Comparison of ENCODE assay signal across 8 cellular contexts in the genomic region with DNA sequence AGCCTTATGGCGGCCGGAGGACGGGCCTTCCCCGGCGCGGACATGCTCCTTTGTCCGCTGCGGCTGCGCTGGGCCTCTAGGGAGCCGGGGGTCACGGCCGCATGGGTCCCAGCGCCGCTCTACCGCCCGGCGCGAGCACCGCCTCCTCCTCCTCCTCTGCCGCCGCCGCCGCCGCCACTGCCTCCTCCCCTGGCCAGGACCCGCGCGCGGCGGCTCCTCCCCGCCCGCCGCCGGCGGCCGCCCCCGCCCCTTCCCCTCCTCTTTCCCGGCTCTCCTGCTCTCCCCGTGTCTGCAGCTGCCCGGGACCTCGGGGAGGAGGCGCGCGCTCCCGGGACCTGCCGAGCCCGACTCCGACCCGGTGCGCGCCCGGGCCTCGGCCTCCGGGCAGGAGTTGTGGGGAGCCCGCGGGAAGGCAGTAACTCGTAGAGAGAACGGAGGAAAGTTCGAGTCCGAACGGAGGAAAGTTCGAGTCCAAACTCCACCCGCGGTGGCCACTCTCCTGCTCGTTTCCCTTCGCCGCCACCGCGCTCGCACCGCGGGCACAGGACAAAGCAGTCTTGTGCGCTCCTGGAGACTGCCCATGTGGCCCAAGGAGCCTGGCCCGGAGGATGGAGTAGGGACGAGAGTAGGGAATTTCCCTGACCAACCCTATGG. TPM values are rescaled to one million over a fixed set of nuclear protein-coding genes. Genes with fewer than 3 reads are reported as not detected.
DNase-seq lines count a peak whose midpoint lies in the region; ATAC-seq and TF ChIP-seq lines count a peak whose summit lies in the region.

A gene with protein sequence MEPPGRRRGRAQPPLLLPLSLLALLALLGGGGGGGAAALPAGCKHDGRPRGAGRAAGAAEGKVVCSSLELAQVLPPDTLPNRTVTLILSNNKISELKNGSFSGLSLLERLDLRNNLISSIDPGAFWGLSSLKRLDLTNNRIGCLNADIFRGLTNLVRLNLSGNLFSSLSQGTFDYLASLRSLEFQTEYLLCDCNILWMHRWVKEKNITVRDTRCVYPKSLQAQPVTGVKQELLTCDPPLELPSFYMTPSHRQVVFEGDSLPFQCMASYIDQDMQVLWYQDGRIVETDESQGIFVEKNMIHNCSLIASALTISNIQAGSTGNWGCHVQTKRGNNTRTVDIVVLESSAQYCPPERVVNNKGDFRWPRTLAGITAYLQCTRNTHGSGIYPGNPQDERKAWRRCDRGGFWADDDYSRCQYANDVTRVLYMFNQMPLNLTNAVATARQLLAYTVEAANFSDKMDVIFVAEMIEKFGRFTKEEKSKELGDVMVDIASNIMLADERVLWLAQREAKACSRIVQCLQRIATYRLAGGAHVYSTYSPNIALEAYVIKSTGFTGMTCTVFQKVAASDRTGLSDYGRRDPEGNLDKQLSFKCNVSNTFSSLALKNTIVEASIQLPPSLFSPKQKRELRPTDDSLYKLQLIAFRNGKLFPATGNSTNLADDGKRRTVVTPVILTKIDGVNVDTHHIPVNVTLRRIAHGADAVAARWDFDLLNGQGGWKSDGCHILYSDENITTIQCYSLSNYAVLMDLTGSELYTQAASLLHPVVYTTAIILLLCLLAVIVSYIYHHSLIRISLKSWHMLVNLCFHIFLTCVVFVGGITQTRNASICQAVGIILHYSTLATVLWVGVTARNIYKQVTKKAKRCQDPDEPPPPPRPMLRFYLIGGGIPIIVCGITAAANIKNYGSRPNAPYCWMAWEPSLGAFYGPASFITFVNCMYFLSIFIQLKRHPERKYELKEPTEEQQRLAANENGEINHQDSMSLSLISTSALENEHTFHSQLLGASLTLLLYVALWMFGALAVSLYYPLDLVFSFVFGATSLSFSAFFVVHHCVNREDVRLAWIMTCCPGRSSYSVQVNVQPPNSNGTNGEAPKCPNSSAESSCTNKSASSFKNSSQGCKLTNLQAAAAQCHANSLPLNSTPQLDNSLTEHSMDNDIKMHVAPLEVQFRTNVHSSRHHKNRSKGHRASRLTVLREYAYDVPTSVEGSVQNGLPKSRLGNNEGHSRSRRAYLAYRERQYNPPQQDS (N-terminal part only) (minus strand): TSS at position 179 of the 654 bp plus-strand sequence. CDS start 282 bp downstream, outside the sequence.

- DNase-seq in C1 segment of cervical spinal cord (lab: John Stamatoyannopoulos, UW) (peak in 12 of 14 donors; percentile 5 to 76 (median 40)), NCI-H187 treated with DMSO at 0.1 percent for 48 hours (lab: John Stamatoyannopoulos, UW) (peak; percentile 16), endothelial cell (ENCODE audit: low spot score) (peak; percentile 76), memory B cell (ENCODE audit: low spot score in 2 of 2) (no peak), OCI-M2 (lab: John Stamatoyannopoulos, UW; ENCODE audit: unreplicated experiment) (no peak)
- DNase-seq in activated CD4-positive, alpha-beta T cell treated with anti-CD3 and anti-CD28 coated beads for 48 hours: peak; percentile 58
- peak; percentile 4 for DNase-seq in stimulated activated CD8-positive, alpha-beta memory T cell treated with anti-CD3 and anti-CD28 coated beads, Interleukin-12 subunit alpha, Interleukin-12 subunit beta, amount 100 ng/mL, for 4 hours (ENCODE audit: low read depth)

- no peak for TF ChIP-seq CTCF in endothelial cell (IDR thresholded peaks at IDR 0.05; ENCODE audit: unreplicated experiment)

- H3K9me3 Mint-ChIP-seq in endothelial cell (ENCODE audit: unreplicated experiment): no peaks in the 10 kb centered on the region
- no peaks in the 10 kb centered on the region for H3K9me3 Mint-ChIP-seq in memory B cell

- H3K4me1 Mint-ChIP-seq in endothelial cell (ENCODE audit: unreplicated experiment) (peaks cover 14% of the 10 kb centered on the region), memory B cell (peaks cover 5% of the 10 kb centered on the region)

- H3K36me3 Mint-ChIP-seq in endothelial cell (ENCODE audit: low read depth, unreplicated experiment) (no peaks in the 10 kb centered on the region), memory B cell (peaks cover 2% of the 10 kb centered on the region)

- H3K27me3 Mint-ChIP-seq in endothelial cell (ENCODE audit: unreplicated experiment) (peaks cover 7% of the 10 kb centered on the region), memory B cell (peaks cover 9% of the 10 kb centered on the region)

- H3K4me3 Mint-ChIP-seq in endothelial cell (ENCODE audit: unreplicated experiment): peak within 1 kb of the TSS; percentile 98
- H3K4me3 Mint-ChIP-seq in memory B cell: peak within 1 kb of the TSS; percentile 77

- peak; percentile 60 for ATAC-seq in GM21723 (IDR thresholded peaks at IDR 0.05; ENCODE audit: unreplicated experiment)
- ATAC-seq in memory B cell (ENCODE audit: low read depth): no peak

- H3K27ac Mint-ChIP-seq in endothelial cell (ENCODE audit: unreplicated experiment) (peak within 1 kb of the TSS; percentile 75), memory B cell (no peak within 1 kb of the TSS)

RNA-seq across cellular contexts. Expression of the gene that starts here (rescaled TPM):
- 20.1 TPM for total RNA-seq in endothelial cell (ENCODE audit: unreplicated experiment)

Comparison
In these comparisons a context has a peak if more than half of its experiments do, and no peak if none do; other contexts are left out.
1. DNase-seq: peak in C1 segment of cervical spinal cord (12 of 14), NCI-H187 treated with DMSO at 0.1 percent for 48 hours (single experiment), activated CD4-positive, alpha-beta T cell treated with anti-CD3 and anti-CD28 coated beads for 48 hours (single experiment), endothelial cell (single experiment) and stimulated activated CD8-positive, alpha-beta memory T cell treated with anti-CD3 and anti-CD28 coated beads, Interleukin-12 subunit alpha, Interleukin-12 subunit beta, amount 100 ng/mL, for 4 hours (single experiment); none in memory B cell (0 of 2) and OCI-M2 (single experiment).